Comparison of ENCODE assay signal across 18 cellular contexts in the genomic region with DNA sequence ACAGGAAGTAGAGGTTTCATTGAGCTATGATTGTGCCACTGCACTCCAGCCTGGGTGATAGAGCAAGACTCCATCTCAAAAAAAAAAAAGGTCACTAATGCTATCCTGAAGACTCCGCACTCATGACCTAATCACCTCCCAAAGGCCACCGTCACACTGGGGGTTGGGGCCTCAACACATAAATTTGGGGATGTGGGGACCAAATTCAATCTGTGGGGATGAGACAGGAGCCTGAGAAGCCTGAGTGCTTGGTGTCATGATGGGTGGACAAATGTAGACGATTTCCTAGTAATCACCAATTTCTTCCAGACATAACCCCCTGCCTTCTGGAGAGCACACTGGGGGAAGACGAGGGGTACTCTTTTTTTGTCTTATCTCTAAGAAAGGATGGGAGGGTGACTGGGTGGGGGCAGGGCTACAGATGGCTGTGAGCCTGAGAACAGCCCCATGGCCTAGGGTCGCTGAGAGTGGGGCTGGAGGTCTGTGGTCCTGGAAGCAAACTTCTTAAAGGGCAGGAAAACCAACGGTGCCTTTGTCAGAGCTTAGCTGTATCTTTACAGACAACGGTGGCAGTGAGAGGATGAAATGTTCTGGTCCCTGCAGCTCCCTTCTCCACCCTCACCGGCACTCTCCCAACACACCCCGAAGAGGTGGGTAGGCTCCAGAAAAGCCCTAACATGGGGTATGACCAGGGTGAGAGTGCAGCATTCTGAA. TPM values are rescaled to one million over a fixed set of nuclear protein-coding genes. Genes with fewer than 3 reads are reported as not detected.
DNase-seq lines count a peak whose midpoint lies in the region; ATAC-seq and TF ChIP-seq lines count a peak whose summit lies in the region.
"Had no signal": no experiment of that assay in that cellular context is flagged by ENCODE, and none has a peak within 500 bp of the region (broad histone marks: within the 10 kb centered on the region; RNA-seq: fewer than 3 reads in every experiment).

No MANE protein-coding gene starts in this region.

- H3K27ac Mint-ChIP-seq in CD4-positive, alpha-beta T cell, result no peak overlapping the region
- peak overlapping the region; percentile 78 for H3K27ac Mint-ChIP-seq in neural progenitor cell

- H3K27me3 Mint-ChIP-seq in CD4-positive, alpha-beta T cell, result peaks cover 5% of the 10 kb centered on the region
- peaks cover 12% of the 10 kb centered on the region for H3K27me3 Mint-ChIP-seq in neural progenitor cell (ENCODE audit: insufficient read depth, low read depth)

- H3K27ac ChIP-seq in BLaER1 (no peak overlapping the region), colonic mucosa (no peak overlapping the region), neural progenitor cell (no peak overlapping the region)
- H3K27ac ChIP-seq in CD4-positive, alpha-beta T cell (ENCODE audit: low read depth, low read length), result no peak overlapping the region
- H3K27ac ChIP-seq: Peyer's patch had no signal

- H2AFZ ChIP-seq in neural progenitor cell (replicated peaks), result no peak overlapping the region

- POLR2A ChIA-PET in CD4-positive, alpha-beta T cell (lab: Charles Lee), result interaction anchor here (0.6 to 1.1 kb wide), 3 partner anchors 12 to 125 kb away, joined by 3 read pairs; no protein-coding TSS in a partner anchor

- no peak for DNase-seq in CD4-positive, alpha-beta T cell
- DNase-seq in colonic mucosa (peak; percentile 11), neural progenitor cell (ENCODE audit: low spot score) (no peak), C1 segment of cervical spinal cord (lab: John Stamatoyannopoulos, UW) (no peak), middle frontal gyrus (ENCODE audit: extremely low spot score, low spot score) (no peak), NOMO-1 treated with dmso at 0.1 percent for 144 hours (lab: John Stamatoyannopoulos, UW; ENCODE audit: unreplicated experiment) (no peak)
- no peak for DNase-seq in activated effector memory CD4-positive, alpha-beta T cell treated with anti-CD3 and anti-CD28 coated beads, Interleukin-2, amount 50 U/mL, for 16 hours
- DNase-seq: ACHN, DMS 273 treated with DMSO at 0.1 percent for 48 hours, Kasumi-1, NCI-H1105 treated with DMSO at 0.1 percent for 48 hours, NCI-H1930, NCI-H2171 treated with DMSO at 0.1 percent for 48 hours, NCI-H82, SHP77 had no signal

- no peaks in the 10 kb centered on the region for H3K36me3 Mint-ChIP-seq in CD4-positive, alpha-beta T cell (ENCODE audit: low read depth)
- no peaks in the 10 kb centered on the region for H3K36me3 Mint-ChIP-seq in neural progenitor cell

- no peak for ATAC-seq in CD4-positive, alpha-beta T cell (ENCODE audit: poor library complexity)

- H3F3A ChIP-seq in neural progenitor cell (ENCODE audit: low read depth), result peaks cover 36% of the 10 kb centered on the region

- H3K4me2 ChIP-seq in BLaER1 (peak overlapping the region; percentile 81), neural progenitor cell (no peak overlapping the region)

- peaks cover 36% of the 10 kb centered on the region for H3K4me1 Mint-ChIP-seq in CD4-positive, alpha-beta T cell (ENCODE audit: low read depth)
- H3K4me1 Mint-ChIP-seq in neural progenitor cell, result peaks cover 45% of the 10 kb centered on the region

- H3K79me2 ChIP-seq in neural progenitor cell (ENCODE audit: low read depth), result no peaks in the 10 kb centered on the region

- H3K4me3 Mint-ChIP-seq in CD4-positive, alpha-beta T cell, result peak overlapping the region; percentile 20
- peak overlapping the region; percentile 13 for H3K4me3 Mint-ChIP-seq in neural progenitor cell

- H3K4me3 ChIP-seq in BLaER1 (no peak overlapping the region), colonic mucosa (no peak overlapping the region), neural progenitor cell (no peak overlapping the region)
- H3K4me3 ChIP-seq: HAP-1, Peyer's patch had no signal

- H4K20me1 ChIP-seq in BLaER1 (no peaks in the 10 kb centered on the region), neural progenitor cell (ENCODE audit: low read depth) (no peaks in the 10 kb centered on the region)

- H3K36me3 ChIP-seq in BLaER1, result no peaks in the 10 kb centered on the region
- H3K36me3 ChIP-seq in colonic mucosa, result no peaks in the 10 kb centered on the region
- no peaks in the 10 kb centered on the region for H3K36me3 ChIP-seq in neural progenitor cell
- H3K36me3 ChIP-seq: HAP-1, Peyer's patch had no signal

- CTCF ChIA-PET in CD4-positive, alpha-beta T cell (lab: Charles Lee), result no interaction called here

- no peaks in the 10 kb centered on the region for H3K9me3 Mint-ChIP-seq in CD4-positive, alpha-beta T cell
- peaks cover 7% of the 10 kb centered on the region for H3K9me3 Mint-ChIP-seq in neural progenitor cell

- H3K27me3 ChIP-seq in BLaER1, result no peaks in the 10 kb centered on the region
- H3K27me3 ChIP-seq in CD4-positive, alpha-beta T cell (ENCODE audit: control insufficient read depth, insufficient read depth, low read length), result no peaks in the 10 kb centered on the region
- H3K27me3 ChIP-seq in colonic mucosa, result no peaks in the 10 kb centered on the region
- H3K27me3 ChIP-seq in neural progenitor cell, result no peaks in the 10 kb centered on the region
- H3K27me3 ChIP-seq: Peyer's patch had no signal

- TF ChIP-seq CTCF in CD4-positive, alpha-beta T cell (IDR thresholded peaks at IDR 0.05), result no peak
- TF ChIP-seq CTCF in colonic mucosa (IDR thresholded peaks at IDR 0.05) (no peak), neural progenitor cell (IDR thresholded peaks at IDR 0.05) (no peak)

- H3K9ac ChIP-seq in BLaER1 (no peak overlapping the region), colonic mucosa (ENCODE audit: low read depth in 2 of 2, low read length in 2 of 2) (no peak overlapping the region), neural progenitor cell (no peak overlapping the region)

- H3K4me1 ChIP-seq in BLaER1, result peaks cover 57% of the 10 kb centered on the region
- H3K4me1 ChIP-seq in colonic mucosa, result no peaks in the 10 kb centered on the region
- peaks cover 50% of the 10 kb centered on the region for H3K4me1 ChIP-seq in neural progenitor cell
- H3K4me1 ChIP-seq: Peyer's patch had no signal

- H3K9me3 ChIP-seq in BLaER1, result peaks cover 15% of the 10 kb centered on the region
- H3K9me3 ChIP-seq in CD4-positive, alpha-beta T cell (ENCODE audit: control insufficient read depth, low read length), result peaks cover 4% of the 10 kb centered on the region
- H3K9me3 ChIP-seq in colonic mucosa, result no peaks in the 10 kb centered on the region
- no peaks in the 10 kb centered on the region for H3K9me3 ChIP-seq in neural progenitor cell (ENCODE audit: low read depth)
- H3K9me3 ChIP-seq: HAP-1 had no signal

- intact Hi-C loops in CD4-positive, alpha-beta T cell (cut with DNase I, micrococcal nuclease), result no loop called here
- intact Hi-C loops in colonic mucosa (cut with DNase I), result no loop called here

RNA-seq across cellular contexts. Expression of a gene that starts 16.6 kb away (rescaled TPM):
- total RNA-seq in CD4-positive, alpha-beta T cell, result 100 to 1,000 TPM; 284 to 308 TPM
- total RNA-seq in colonic mucosa, result 10 to 100 TPM; 68.9 to 92.3 TPM
- 11.9 and 25.1 TPM in 2 replicates for total RNA-seq in neural progenitor cell (ENCODE audit: low replicate concordance)
